In the genomic region with DNA sequence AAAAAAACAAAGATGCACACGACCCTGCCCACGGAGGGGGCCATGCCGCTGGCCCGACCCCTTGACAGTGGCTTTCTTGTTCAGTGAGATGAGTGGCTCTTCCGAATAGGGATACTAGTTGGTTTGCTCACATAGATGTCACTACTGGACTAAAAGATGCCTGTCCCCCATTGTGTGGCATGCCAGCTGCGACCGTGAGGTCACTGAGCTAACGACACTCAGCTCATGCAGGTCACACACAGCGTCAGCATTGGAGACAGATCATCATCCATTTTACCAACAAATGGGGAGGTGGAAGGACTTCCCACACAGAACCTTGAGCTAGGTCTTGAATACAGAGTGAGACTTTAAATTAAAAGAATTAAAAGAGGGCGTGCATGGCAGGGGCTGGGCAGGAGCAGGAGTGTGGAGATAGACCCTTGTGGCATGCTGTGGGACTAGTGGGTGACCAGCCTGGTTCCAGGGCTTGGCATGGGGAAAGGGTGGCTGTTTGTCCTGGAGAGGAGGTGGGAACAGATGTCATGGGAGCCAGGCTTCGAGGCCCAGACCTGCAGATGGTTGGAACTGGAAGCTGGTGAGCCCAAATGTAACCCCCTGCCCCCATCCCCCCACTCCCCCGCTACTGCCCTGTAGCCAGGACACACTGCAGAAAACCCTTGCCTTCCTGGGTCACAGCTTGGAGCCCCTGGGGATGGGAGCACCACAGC, we compare ENCODE assay signal across 35 cellular contexts. TPM values are rescaled to one million over a fixed set of nuclear protein-coding genes. Genes with fewer than 3 reads are reported as not detected.
A peak's percentile ranks its signal among the peaks of the same experiment; 100 is the strongest.
DNase-seq lines count a peak whose midpoint lies in the region; ATAC-seq, FAIRE-seq and TF ChIP-seq lines count a peak whose summit lies in the region.
"Had no signal": no experiment of that assay in that cellular context is flagged by ENCODE, and none has a peak within 500 bp of the region (broad histone marks: within the 10 kb centered on the region; RNA-seq: fewer than 3 reads in every experiment).

No MANE protein-coding gene starts in this region.

- no peak overlapping the region for H4K5ac ChIP-seq in IMR-90 (ENCODE audit: low read depth, low read length)

- H3K27ac Mint-ChIP-seq in central memory CD8-positive, alpha-beta T cell (ENCODE audit: low read depth) = peak overlapping the region; percentile 52
- no peak overlapping the region for H3K27ac Mint-ChIP-seq in CD8-positive, alpha-beta T cell
- H3K27ac Mint-ChIP-seq: activated naive CD4-positive, alpha-beta T cell treated with anti-CD3 and anti-CD28 coated beads for 36 hours had no signal

- no peaks in the 10 kb centered on the region for H3K9me3 Mint-ChIP-seq in central memory CD8-positive, alpha-beta T cell
- no peaks in the 10 kb centered on the region for H3K9me3 Mint-ChIP-seq in CD8-positive, alpha-beta T cell
- H3K9me3 Mint-ChIP-seq: activated naive CD4-positive, alpha-beta T cell treated with anti-CD3 and anti-CD28 coated beads for 36 hours; activated T-cell treated with anti-CD3 and anti-CD28 coated beads, Interleukin-2, amount 50 U/mL, for 4 hours; CD8-positive, alpha-beta memory T cell; naive thymus-derived CD4-positive, alpha-beta T cell had no signal

- peak overlapping the region; percentile 64 for H3K4ac ChIP-seq in IMR-90 (ENCODE audit: low read depth, low read length)

- TF ChIP-seq EP300 in HepG2 (IDR thresholded peaks at IDR 0.05; ENCODE audit: low read depth in 2 of 2, low read length in 2 of 2) (no peak), HepG2 (CRISPR knock-in tag; IDR thresholded peaks at IDR 0.05; ENCODE audit: borderline replicate concordance) (no peak)

- no peak overlapping the region for H3K9ac ChIP-seq in IMR-90 (ENCODE audit: low read depth, low read length)
- peak overlapping the region; percentile 3; the same call in 1 of the 2 replicates for H3K9ac ChIP-seq in HepG2 (ENCODE audit: insufficient read depth, low read depth, low read length)
- H3K9ac ChIP-seq: SK-N-SH had no signal

- no peaks in the 10 kb centered on the region for H3K79me2 ChIP-seq in HepG2 (ENCODE audit: insufficient read depth, low read length)

- H3K27me3 Mint-ChIP-seq in central memory CD8-positive, alpha-beta T cell = no peaks in the 10 kb centered on the region
- no peaks in the 10 kb centered on the region for H3K27me3 Mint-ChIP-seq in CD8-positive, alpha-beta T cell (ENCODE audit: low read depth)
- H3K27me3 Mint-ChIP-seq: CD8-positive, alpha-beta memory T cell; naive thymus-derived CD4-positive, alpha-beta T cell had no signal

- peak overlapping the region; percentile 65 for H2BK20ac ChIP-seq in IMR-90 (ENCODE audit: low read depth, low read length)

- BruUV-seq in IMR-90 (replicated peaks; lab: Mats Ljungman, UMichigan) = no TSS peak
- BruUV-seq in HepG2 (replicated peaks; lab: Mats Ljungman, UMichigan) = no TSS peak

- POLR2A ChIA-PET in IMR-90 (lab: Charles Lee; ENCODE audit: unreplicated experiment) (no interaction called here), HepG2 (lab: Yijun Ruan, JAX) (interaction anchor here (1.2 to 2.9 kb wide), 6 partner anchors 8 to 53 kb away, joined by 3 to 16 read pairs (median 6); no protein-coding TSS in a partner anchor)
- POLR2A ChIA-PET in CD8-positive, alpha-beta T cell (lab: Charles Lee) = no interaction called here

- peak overlapping the region; percentile 97; the same call in 1 of the 3 replicates for H2BK15ac ChIP-seq in IMR-90 (ENCODE audit: low read depth, low read length)

- H3K23ac ChIP-seq in IMR-90 (ENCODE audit: low read depth, low read length) = no peak overlapping the region

- H3K4me1 ChIP-seq in IMR-90 (ENCODE audit: control insufficient read depth, insufficient read depth, low read length) (peaks cover 16% of the 10 kb centered on the region), HepG2 (ENCODE audit: insufficient read depth, low read length) (peaks cover 79% of the 10 kb centered on the region)
- peaks cover 8% of the 10 kb centered on the region for H3K4me1 ChIP-seq in CD8-positive, alpha-beta T cell (ENCODE audit: insufficient read depth, low read length)
- H3K4me1 ChIP-seq: BE2C, pancreas had no signal

- intact Hi-C loops in IMR-90 (cut with micrococcal nuclease) = no loop called here
- intact Hi-C loops in HepG2 (cut with micrococcal nuclease; ENCODE audit: unreplicated experiment) = no loop called here
- intact Hi-C loops in posterior vena cava (cut with DNase I) = loop anchor here in 1 of 2 donors (1.0 to 5.0 kb wide), 2 partner anchors 12 to 743 kb away; no protein-coding TSS in a partner anchor
- intact Hi-C loops in CD8-positive, alpha-beta T cell (cut with DNase I, micrococcal nuclease) = no loop called here

- no peaks in the 10 kb centered on the region for H3K79me1 ChIP-seq in IMR-90 (ENCODE audit: low read depth in 1 of 2, low read length in 2 of 2)

- H3K56ac ChIP-seq in IMR-90 (ENCODE audit: extremely low read depth, insufficient read depth, low read length) = no peak overlapping the region

- no peak overlapping the region; a peak in 1 of 4 replicates for H4K8ac ChIP-seq in IMR-90 (ENCODE audit: low read depth in 2 of 2, low read length in 2 of 2)

- H3K9me3 ChIP-seq in IMR-90 (ENCODE audit: control insufficient read depth, insufficient read depth, low read length) (no peaks in the 10 kb centered on the region), HepG2 (ENCODE audit: low read length) (no peaks in the 10 kb centered on the region)
- no peaks in the 10 kb centered on the region for H3K9me3 ChIP-seq in CD8-positive, alpha-beta T cell (ENCODE audit: low read length)
- H3K9me3 ChIP-seq: BE2C, pancreas, SK-N-SH, tibial nerve had no signal

- no peak for FAIRE-seq in HepG2 (lab: Jason Lieb, UNC)
- FAIRE-seq: GM12878, H54, keratinocyte, pancreas had no signal

- H3K4me3 Mint-ChIP-seq in central memory CD8-positive, alpha-beta T cell = no peak overlapping the region
- H3K4me3 Mint-ChIP-seq in CD8-positive, alpha-beta T cell = no peak overlapping the region
- H3K4me3 Mint-ChIP-seq: activated naive CD4-positive, alpha-beta T cell treated with anti-CD3 and anti-CD28 coated beads for 36 hours; activated T-cell treated with anti-CD3 and anti-CD28 coated beads, Interleukin-2, amount 50 U/mL, for 4 hours; naive thymus-derived CD4-positive, alpha-beta T cell had no signal

- H3K18ac ChIP-seq in IMR-90 (ENCODE audit: low read depth, low read length) = 0 out of 2 replicates have a peak overlapping the region, but pooled peaks have one; percentile 7

- no peak overlapping the region for H2AK9ac ChIP-seq in IMR-90 (replicated peaks; ENCODE audit: low read depth, low read length, poor library complexity)

- H3K27me3 ChIP-seq in IMR-90 (ENCODE audit: control insufficient read depth, insufficient read depth, low read length) (no peaks in the 10 kb centered on the region), HepG2 (ENCODE audit: control insufficient read depth in 1 of 2, insufficient read depth in 2 of 2, low read length in 2 of 2) (peaks cover 3 to 5% of the 10 kb centered on the region in 2 experiments; a peak in 3 of 5 replicates)
- H3K27me3 ChIP-seq in CD8-positive, alpha-beta T cell (ENCODE audit: insufficient read depth, low read length) = no peaks in the 10 kb centered on the region
- H3K27me3 ChIP-seq: BE2C, brain microvascular endothelial cell, pancreas, tibial nerve had no signal

- dilution Hi-C loops in IMR-90 (cut with HindIII; ENCODE audit: low sequenced_read_pairs, unreplicated experiment) = no loop called here

- H3K14ac ChIP-seq in IMR-90 (replicated peaks; ENCODE audit: low read depth, low read length) = peak overlapping the region; percentile 64

- TF ChIP-seq POLR2A in IMR-90 (IDR thresholded peaks at IDR 0.05; ENCODE audit: low read depth, low read length) = no peak
- TF ChIP-seq POLR2A in HepG2 (IDR thresholded peaks at IDR 0.05; ENCODE audit: insufficient read depth in 1 of 2, low read depth in 2 of 2, low read length in 2 of 2) = no peak

- H2AK5ac ChIP-seq in IMR-90 (ENCODE audit: low read depth, low read length) = peak overlapping the region; percentile 90

- H3K36me3 ChIP-seq in IMR-90 (ENCODE audit: control insufficient read depth, insufficient read depth, low read length) (no peaks in the 10 kb centered on the region), HepG2 (replicated peaks in 1 of 2; ENCODE audit: control insufficient read depth in 1 of 2, insufficient read depth in 2 of 2, low read length in 2 of 2) (no peaks in the 10 kb centered on the region)
- no peaks in the 10 kb centered on the region for H3K36me3 ChIP-seq in CD8-positive, alpha-beta T cell (ENCODE audit: insufficient read depth, low read length)
- H3K36me3 ChIP-seq: BE2C, brain microvascular endothelial cell, pancreas, tibial nerve had no signal

- TF ChIP-seq RAD21 in IMR-90 (IDR thresholded peaks at IDR 0.05; ENCODE audit: low read length) = no peak
- no peak for TF ChIP-seq RAD21 in HepG2 (CRISPR knock-in tag; IDR thresholded peaks at IDR 0.05)

- CTCF ChIA-PET in IMR-90 (lab: Yijun Ruan, JAX) (no interaction called here), HepG2 (lab: Yijun Ruan, JAX; ENCODE audit: low intra/inter-chr PET ratio, low total read pairs) (no interaction called here)
- CTCF ChIA-PET in CD8-positive, alpha-beta T cell (lab: Charles Lee) = interaction anchor here (1.1 kb wide), 1 partner anchor 11 kb away, joined by 3 read pairs; no protein-coding TSS in a partner anchor

- H2BK5ac ChIP-seq in IMR-90 (ENCODE audit: low read depth, low read length, poor library complexity, severe bottlenecking) = no peak overlapping the region

- H3K4me2 ChIP-seq in IMR-90 (ENCODE audit: low read depth, low read length) (no peak overlapping the region), HepG2 (ENCODE audit: low read depth, low read length) (peak overlapping the region; percentile 59)
- H3K4me2 ChIP-seq: PC-9, SK-N-SH had no signal

- 86% methylated on average over 1 of the region's 12 CpGs; no CpG with 5 or more reads in 1 of the 2 experiments for WGBS in IMR-90 (ENCODE audit: extremely low coverage in 2 of 2, insufficient read length in 1 of 2), 2 experiments
- WGBS in HepG2 (ENCODE audit: low lambda C conversion rate) = 27% methylated on average over 12 of the region's 12 CpGs

- H4K91ac ChIP-seq in IMR-90 (ENCODE audit: insufficient read depth, low read depth, low read length) = peak overlapping the region; percentile 79

- in situ Hi-C loops in IMR-90 (cut with MboI; ENCODE audit: low sequenced_read_pairs) (no loop called here), HepG2 (cut with HindIII; ENCODE audit: extremely low pct_ligation_motif_present, low pct_unique_long_range_greater_than_20kb) (loop anchor here (5.0 kb wide), 1 partner anchor 52 kb away; no protein-coding TSS in a partner anchor)

- H3K36me3 Mint-ChIP-seq in central memory CD8-positive, alpha-beta T cell (ENCODE audit: insufficient read depth) = peaks cover under 1% of the 10 kb centered on the region
- no peaks in the 10 kb centered on the region for H3K36me3 Mint-ChIP-seq in CD8-positive, alpha-beta T cell
- H3K36me3 Mint-ChIP-seq: CD8-positive, alpha-beta memory T cell; naive thymus-derived CD4-positive, alpha-beta T cell had no signal

- TF ChIP-seq CTCF in IMR-90 (conservative IDR thresholded peaks at IDR 0.05; ENCODE audit: low read depth, low read length) (no peak), HepG2 (CRISPR knock-in tag; IDR thresholded peaks at IDR 0.05) (no peak)
- no peak for TF ChIP-seq CTCF in CD8-positive, alpha-beta T cell (IDR thresholded peaks at IDR 0.05)

- peak overlapping the region; percentile 10 for H2AFZ ChIP-seq in IMR-90 (replicated peaks; ENCODE audit: low read length, poor library complexity)
- no peak overlapping the region for H2AFZ ChIP-seq in HepG2 (ENCODE audit: low read length)
- H2AFZ ChIP-seq: PC-9 had no signal

- H3K9me1 ChIP-seq in IMR-90 (ENCODE audit: insufficient read depth, low read length) = peaks cover 23% of the 10 kb centered on the region

- H2BK120ac ChIP-seq in IMR-90 (ENCODE audit: low read depth, low read length) = peak overlapping the region; percentile 86

- H3K27ac ChIP-seq in IMR-90 (ENCODE audit: insufficient read depth, low read length) = no peak overlapping the region
- no peak overlapping the region for H3K27ac ChIP-seq in HepG2 (ENCODE audit: extremely low read length, insufficient read depth, low read length)
- H3K27ac ChIP-seq in CD8-positive, alpha-beta T cell (ENCODE audit: low read depth, low read length) = no peak overlapping the region
- H3K27ac ChIP-seq: brain microvascular endothelial cell, epithelial cell of prostate, pancreas, PC-9 had no signal

- H3K4me3 ChIP-seq in IMR-90 (ENCODE audit: insufficient read depth, low read depth, low read length) (no peak overlapping the region), HepG2 (replicated peaks in 1 of 3; ENCODE audit: insufficient read depth in 1 of 3, low read depth in 2 of 3, low read length in 3 of 3) (peak overlapping the region in 1 of 3 experiments; percentile 1; a peak in 1 of 6 replicates)
- H3K4me3 ChIP-seq in CD8-positive, alpha-beta T cell (ENCODE audit: low read depth, low read length) = no peak overlapping the region
- H3K4me3 ChIP-seq: GM12878, pancreas, PC-9, tibial nerve had no signal

- peaks cover 58% of the 10 kb centered on the region for H3K4me1 Mint-ChIP-seq in central memory CD8-positive, alpha-beta T cell
- H3K4me1 Mint-ChIP-seq in CD8-positive, alpha-beta T cell (ENCODE audit: low read depth) = peaks cover 2% of the 10 kb centered on the region

- ATAC-seq in IMR-90 (ENCODE audit: low read depth) (no peak), HepG2 (no peak; the same call in 2 of the 3 replicates)
- ATAC-seq in central memory CD8-positive, alpha-beta T cell (replicated peaks; ENCODE audit: extremely low read depth, poor library complexity, severe bottlenecking) = no peak
- no peak for ATAC-seq in CD8-positive, alpha-beta T cell
- ATAC-seq: activated T-cell treated with anti-CD3 and anti-CD28 coated beads, Interleukin-2, amount 50 U/mL, for 4 hours; GM12878; naive thymus-derived CD4-positive, alpha-beta T cell; pancreas had no signal

- DNase-seq in IMR-90 = no peak
- DNase-seq in central memory CD8-positive, alpha-beta T cell (ENCODE audit: low spot score in 2 of 2) = no peak
- no peak for DNase-seq in HepG2 (ENCODE audit: low spot score)
- peak; percentile 36 for DNase-seq in posterior vena cava (ENCODE audit: low spot score)
- DNase-seq in stimulated activated CD4-positive, alpha-beta T cell treated with anti-CD3 and anti-CD28 coated beads, Interleukin-2, amount 100 ng/mL, for 24 hours = no peak
- no peak for DNase-seq in anterior cingulate cortex (lab: John Stamatoyannopoulos, UW)
- no peak for DNase-seq in amygdala (lab: John Stamatoyannopoulos, UW)
- DNase-seq in CD8-positive, alpha-beta T cell = no peak
- DNase-seq: activated naive CD4-positive, alpha-beta T cell treated with anti-CD3 and anti-CD28 coated beads for 36 hours; activated T-cell treated with anti-CD3 and anti-CD28 coated beads, Interleukin-2, amount 50 U/mL, for 4 hours; BE2C; brain microvascular endothelial cell; CD8-positive, alpha-beta memory T cell; DMS153; KG1; midbrain; naive thymus-derived CD4-positive, alpha-beta T cell; NCI-H1092 treated with DMSO at 0.1 percent for 48 hours; NCI-H1694 treated with DMSO at 0.1 percent for 48 hours; NCI-H2171 treated with DMSO at 0.1 percent for 48 hours; NCI-H526; PC-9; SK-N-SH; stimulated activated CD4-positive, alpha-beta T cell treated with anti-CD3 and anti-CD28 coated beads, Interleukin-4, amount 100 ng/mL, for 1 hour had no signal

- H4K20me1 ChIP-seq in IMR-90 (ENCODE audit: insufficient read depth, low read length) = no peaks in the 10 kb centered on the region
- no peaks in the 10 kb centered on the region for H4K20me1 ChIP-seq in HepG2 (ENCODE audit: insufficient read depth, low read length)

RNA-seq across cellular contexts. Expression of a gene that starts 12.4 kb away (rescaled TPM):
- total RNA-seq in IMR-90 (2012; rRNA removed) (not detected in 2 replicates), HepG2 (2016; rRNA removed; fragmentation: Illumina TruSeq; extraction: Trizol) (0.04 TPM in 1 of 2 replicates, not detected in the other), posterior vena cava (1 to 10 TPM; 1.7 to 2.5 TPM)
- polyA plus RNA-seq in IMR-90 (2012; rRNA removed) (0.05 and 0.06 TPM in 2 replicates), HepG2 (2011; rRNA removed) (2.0 and 4.8 TPM in 2 replicates)
- 0.09 TPM in 1 of 2 replicates, not detected in the other for polyA plus RNA-seq in IMR-90 (2012; cell fraction: cytosol; rRNA removed)
- 0.37 and 0.40 TPM in 2 replicates for polyA plus RNA-seq in IMR-90 (2012; cell fraction: nucleus; rRNA removed; ENCODE audit: low replicate concordance)
- total RNA-seq in HepG2 (2016; cell fraction: cytosol; rRNA removed; fragmentation: Illumina TruSeq; extraction: Trizol; ENCODE audit: low read depth) = 0.10 TPM in 1 of 2 replicates, not detected in the other
- 0.10 TPM in 1 of 2 replicates, not detected in the other for total RNA-seq in HepG2 (2016; cell fraction: insoluble cytoplasmic fraction; rRNA removed; fragmentation: Illumina TruSeq; extraction: Trizol)
- not detected in 2 replicates for total RNA-seq in HepG2 (2016; cell fraction: membrane; rRNA removed; fragmentation: Illumina TruSeq; extraction: Trizol)
- not detected in 2 replicates for total RNA-seq in HepG2 (2016; cell fraction: nucleus; rRNA removed; fragmentation: Illumina TruSeq; extraction: Trizol)
- polyA plus RNA-seq in HepG2 (2011; cell fraction: cytosol; rRNA removed) = 1.7 and 1.9 TPM in 2 replicates
- 10.0 and 14.8 TPM in 2 replicates for polyA plus RNA-seq in HepG2 (2011; cell fraction: nucleus; rRNA removed)
- 8.9 and 11.0 TPM in 2 replicates for polyA plus RNA-seq in HepG2 (2012)
- polyA plus RNA-seq in HepG2 (2016; cell fraction: cytosol; fragmentation: Illumina TruSeq; extraction: Trizol; ENCODE audit: low read depth) = not detected in 2 replicates
- polyA plus RNA-seq in HepG2 (2016; cell fraction: insoluble cytoplasmic fraction; fragmentation: Illumina TruSeq; extraction: Trizol; ENCODE audit: low read depth) = not detected in 2 replicates
- 0.07 TPM in 1 of 2 replicates, not detected in the other for polyA plus RNA-seq in HepG2 (2016; cell fraction: membrane; fragmentation: Illumina TruSeq; extraction: Trizol; ENCODE audit: low read depth)
- not detected in 2 replicates for polyA plus RNA-seq in HepG2 (2016; cell fraction: nucleus; fragmentation: Illumina TruSeq; extraction: Trizol; ENCODE audit: insufficient read depth, low read depth)
- 2.1 TPM in 1 of 2 replicates, not detected in the other for polyA minus RNA-seq in HepG2 (2011; rRNA and poly(A)+ RNA removed; ENCODE audit: low replicate concordance)
- polyA minus RNA-seq in HepG2 (2011; cell fraction: cytosol; rRNA and poly(A)+ RNA removed) = 0.70 and 0.99 TPM in 2 replicates
- polyA minus RNA-seq in HepG2 (2011; cell fraction: nucleus; rRNA and poly(A)+ RNA removed) = 0.77 and 2.1 TPM in 2 replicates
- total RNA-seq in CD8-positive, alpha-beta T cell = not detected
- total RNA-seq: activated naive CD4-positive, alpha-beta T cell treated with anti-CD3 and anti-CD28 coated beads for 36 hours; activated T-cell treated with anti-CD3 and anti-CD28 coated beads, Interleukin-2, amount 50 U/mL, for 4 hours; CD8-positive, alpha-beta memory T cell; chondrocyte; GM12878; lower leg skin; MCF 10A; pancreas; PC-9; Right ventricle myocardium inferior; T-helper 1 cell treated with Interleukin-12 subunit alpha and Interleukin-12 subunit beta and Interleukin-4 antibody, amounts not matched to agents 30 ng/mL and 1 ng/mL, for 36 hours had no signal
- polyA plus RNA-seq: GM12878; keratinocyte; naive thymus-derived CD4-positive, alpha-beta T cell; SK-N-SH had no signal
